Comparison of ENCODE assay signal across 21 cellular contexts in genomic region chr2:144211065-144211464, GRCh38.
DNase-seq lines count a peak whose midpoint lies in the region; ATAC-seq and TF ChIP-seq lines count a peak whose summit lies in the region.
"Had no signal": no experiment of that assay in that cellular context is flagged by ENCODE, and none has a peak within 500 bp of the region (broad histone marks: within the 10 kb centered on the region; RNA-seq: fewer than 3 reads in every experiment).

No MANE protein-coding gene starts in this region.

- DNase-seq in activated CD8-positive, alpha-beta T cell treated with anti-CD3 and anti-CD28 coated beads for 36 hours, result no peak
- no peak for DNase-seq in activated CD8-positive, alpha-beta T cell treated with anti-CD3 and anti-CD28 coated beads, Interleukin-2, amount 10 ng/mL, durations not matched to agents 7 days and 5 days
- DNase-seq in CD8-positive, alpha-beta memory T cell, result no peak
- DNase-seq in activated CD4-positive, alpha-beta memory T cell treated with anti-CD3 and anti-CD28 coated beads, Interleukin-2, amount 10 ng/mL, durations not matched to agents 7 days and 5 days, result no peak
- DNase-seq in nephron progenitor cell, result no peak
- DNase-seq in NOMO-1 treated with DMSO at 0.1 percent for 48 hours (lab: John Stamatoyannopoulos, UW; ENCODE audit: unreplicated experiment), result no peak
- DNase-seq: DMS153; DND-41; NCI-H1048; NCI-H1694; NCI-H446 treated with DMSO at 0.1 percent for 48 hours; NCI-H526; NCI-H82; NK-92 treated with Interleukin-12 subunit alpha and Interleukin-12 subunit beta, amount 100 ng/mL, for 24 hours; SHP77 treated with DMSO at 0.1 percent for 48 hours had no signal

- no peaks in the 10 kb centered on the region for H3K9me3 Mint-ChIP-seq in activated CD8-positive, alpha-beta T cell treated with anti-CD3 and anti-CD28 coated beads for 36 hours
- no peaks in the 10 kb centered on the region for H3K9me3 Mint-ChIP-seq in activated CD8-positive, alpha-beta T cell treated with anti-CD3 and anti-CD28 coated beads, Interleukin-2, amount 10 ng/mL, durations not matched to agents 7 days and 5 days (ENCODE audit: insufficient read depth)
- H3K9me3 Mint-ChIP-seq in CD8-positive, alpha-beta memory T cell, result no peaks in the 10 kb centered on the region
- H3K9me3 Mint-ChIP-seq in activated CD4-positive, alpha-beta memory T cell treated with anti-CD3 and anti-CD28 coated beads, Interleukin-2, amount 10 ng/mL, durations not matched to agents 7 days and 5 days, result no peaks in the 10 kb centered on the region
- H3K9me3 Mint-ChIP-seq in nephron progenitor cell, result no peaks in the 10 kb centered on the region
- H3K9me3 Mint-ChIP-seq: IgD-negative memory B cell had no signal

- H3K36me3 Mint-ChIP-seq in activated CD8-positive, alpha-beta T cell treated with anti-CD3 and anti-CD28 coated beads for 36 hours (ENCODE audit: low read depth), result peaks cover 29% of the 10 kb centered on the region
- peaks cover 18% of the 10 kb centered on the region for H3K36me3 Mint-ChIP-seq in activated CD8-positive, alpha-beta T cell treated with anti-CD3 and anti-CD28 coated beads, Interleukin-2, amount 10 ng/mL, durations not matched to agents 7 days and 5 days (ENCODE audit: low read depth)
- peaks cover 8 to 24% (median 11%) of the 10 kb centered on the region in 3 donors for H3K36me3 Mint-ChIP-seq in CD8-positive, alpha-beta memory T cell
- H3K36me3 Mint-ChIP-seq in activated CD4-positive, alpha-beta memory T cell treated with anti-CD3 and anti-CD28 coated beads, Interleukin-2, amount 10 ng/mL, durations not matched to agents 7 days and 5 days (ENCODE audit: low read depth), result peaks cover 39% of the 10 kb centered on the region
- H3K36me3 Mint-ChIP-seq in nephron progenitor cell (ENCODE audit: low read depth), result peaks cover 6% of the 10 kb centered on the region

- H3K27ac Mint-ChIP-seq in activated CD8-positive, alpha-beta T cell treated with anti-CD3 and anti-CD28 coated beads for 36 hours, result peak overlapping the region; percentile 79
- no peak overlapping the region for H3K27ac Mint-ChIP-seq in activated CD8-positive, alpha-beta T cell treated with anti-CD3 and anti-CD28 coated beads, Interleukin-2, amount 10 ng/mL, durations not matched to agents 7 days and 5 days
- peak overlapping the region in 6 of 8 donors; percentile 7 to 93 (median 60) for H3K27ac Mint-ChIP-seq in CD8-positive, alpha-beta memory T cell
- peak overlapping the region; percentile 71 for H3K27ac Mint-ChIP-seq in activated CD4-positive, alpha-beta memory T cell treated with anti-CD3 and anti-CD28 coated beads, Interleukin-2, amount 10 ng/mL, durations not matched to agents 7 days and 5 days
- H3K27ac Mint-ChIP-seq in nephron progenitor cell, result peak overlapping the region; percentile 11
- H3K27ac Mint-ChIP-seq: IgD-negative memory B cell had no signal

- no peaks in the 10 kb centered on the region for H3K36me3 ChIP-seq in CD8-positive, alpha-beta memory T cell (ENCODE audit: insufficient read depth, low read length)

- H3K9me3 ChIP-seq in CD8-positive, alpha-beta memory T cell (ENCODE audit: low read length), result no peaks in the 10 kb centered on the region

- H3K4me3 Mint-ChIP-seq in activated CD8-positive, alpha-beta T cell treated with anti-CD3 and anti-CD28 coated beads for 36 hours, result no peak overlapping the region
- H3K4me3 Mint-ChIP-seq in activated CD8-positive, alpha-beta T cell treated with anti-CD3 and anti-CD28 coated beads, Interleukin-2, amount 10 ng/mL, durations not matched to agents 7 days and 5 days, result no peak overlapping the region
- peak overlapping the region in 1 of 7 donors; percentile 41 for H3K4me3 Mint-ChIP-seq in CD8-positive, alpha-beta memory T cell
- H3K4me3 Mint-ChIP-seq in activated CD4-positive, alpha-beta memory T cell treated with anti-CD3 and anti-CD28 coated beads, Interleukin-2, amount 10 ng/mL, durations not matched to agents 7 days and 5 days, result no peak overlapping the region
- no peak overlapping the region for H3K4me3 Mint-ChIP-seq in nephron progenitor cell
- H3K4me3 Mint-ChIP-seq: IgD-negative memory B cell had no signal

- H3K27ac ChIP-seq in CD8-positive, alpha-beta memory T cell (ENCODE audit: low read depth, low read length), result no peak overlapping the region
- H3K27ac ChIP-seq: HL-60, KMS-11 had no signal

- H3K27me3 ChIP-seq in CD8-positive, alpha-beta memory T cell (ENCODE audit: insufficient read depth, low read length, poor library complexity, severe bottlenecking), result no peaks in the 10 kb centered on the region

- no peaks in the 10 kb centered on the region for H3K27me3 Mint-ChIP-seq in activated CD8-positive, alpha-beta T cell treated with anti-CD3 and anti-CD28 coated beads for 36 hours
- H3K27me3 Mint-ChIP-seq in activated CD8-positive, alpha-beta T cell treated with anti-CD3 and anti-CD28 coated beads, Interleukin-2, amount 10 ng/mL, durations not matched to agents 7 days and 5 days (ENCODE audit: low read depth), result no peaks in the 10 kb centered on the region
- no peaks in the 10 kb centered on the region for H3K27me3 Mint-ChIP-seq in CD8-positive, alpha-beta memory T cell
- no peaks in the 10 kb centered on the region for H3K27me3 Mint-ChIP-seq in activated CD4-positive, alpha-beta memory T cell treated with anti-CD3 and anti-CD28 coated beads, Interleukin-2, amount 10 ng/mL, durations not matched to agents 7 days and 5 days
- H3K27me3 Mint-ChIP-seq in nephron progenitor cell (ENCODE audit: low read depth, poor library complexity), result no peaks in the 10 kb centered on the region
- H3K27me3 Mint-ChIP-seq: IgD-negative memory B cell had no signal

- ATAC-seq in activated CD8-positive, alpha-beta T cell treated with anti-CD3 and anti-CD28 coated beads for 36 hours, result no peak
- ATAC-seq in activated CD8-positive, alpha-beta T cell treated with anti-CD3 and anti-CD28 coated beads, Interleukin-2, amount 10 ng/mL, durations not matched to agents 7 days and 5 days, result no peak
- no peak for ATAC-seq in GM19351 (IDR thresholded peaks at IDR 0.05; ENCODE audit: unreplicated experiment)
- ATAC-seq: HCT116, Panc1 had no signal

- H3K4me3 ChIP-seq in CD8-positive, alpha-beta memory T cell (ENCODE audit: low read length), result no peak overlapping the region

- intact Hi-C loops in activated CD8-positive, alpha-beta T cell treated with anti-CD3 and anti-CD28 coated beads for 36 hours (cut with micrococcal nuclease), result no loop called here

- POLR2A ChIA-PET in activated CD8-positive, alpha-beta T cell treated with anti-CD3 and anti-CD28 coated beads for 36 hours (lab: Charles Lee), result interaction anchor here (0.9 to 2.0 kb wide), 2 partner anchors 10 to 23 kb away, joined by 4 read pairs; no protein-coding TSS in a partner anchor
- POLR2A ChIA-PET in activated CD8-positive, alpha-beta T cell treated with anti-CD3 and anti-CD28 coated beads, Interleukin-2, amount 10 ng/mL, durations not matched to agents 7 days and 5 days (lab: Charles Lee), result no interaction called here
- POLR2A ChIA-PET in CD8-positive, alpha-beta memory T cell (lab: Charles Lee), result interaction anchor here (0.6 kb wide), 1 partner anchor 223 kb away, joined by 3 read pairs; no protein-coding TSS in a partner anchor
- POLR2A ChIA-PET in activated CD4-positive, alpha-beta memory T cell treated with anti-CD3 and anti-CD28 coated beads, Interleukin-2, amount 10 ng/mL, durations not matched to agents 7 days and 5 days (lab: Charles Lee), result no interaction called here

- TF ChIP-seq CTCF in activated CD8-positive, alpha-beta T cell treated with anti-CD3 and anti-CD28 coated beads for 36 hours (IDR thresholded peaks at IDR 0.05), result no peak
- TF ChIP-seq CTCF in nephron progenitor cell (IDR thresholded peaks at IDR 0.05), result no peak

- peaks cover 8% of the 10 kb centered on the region for H3K4me1 ChIP-seq in CD8-positive, alpha-beta memory T cell (ENCODE audit: insufficient read depth, low read length)

- CTCF ChIA-PET in activated CD8-positive, alpha-beta T cell treated with anti-CD3 and anti-CD28 coated beads for 36 hours (lab: Charles Lee), result no interaction called here
- CTCF ChIA-PET in activated CD8-positive, alpha-beta T cell treated with anti-CD3 and anti-CD28 coated beads, Interleukin-2, amount 10 ng/mL, durations not matched to agents 7 days and 5 days (lab: Charles Lee), result interaction anchor here (1.0 kb wide), 1 partner anchor 13 kb away, joined by 4 read pairs; no protein-coding TSS in a partner anchor
- CTCF ChIA-PET in CD8-positive, alpha-beta memory T cell (lab: Charles Lee), result no interaction called here
- CTCF ChIA-PET in activated CD4-positive, alpha-beta memory T cell treated with anti-CD3 and anti-CD28 coated beads, Interleukin-2, amount 10 ng/mL, durations not matched to agents 7 days and 5 days (lab: Charles Lee), result interaction anchor here (0.7 kb wide), 2 partner anchors 25 to 657 kb away, joined by 3 read pairs; no protein-coding TSS in a partner anchor

- H3K4me1 Mint-ChIP-seq in activated CD8-positive, alpha-beta T cell treated with anti-CD3 and anti-CD28 coated beads for 36 hours (ENCODE audit: low read depth), result peaks cover 58% of the 10 kb centered on the region
- peaks cover 32% of the 10 kb centered on the region for H3K4me1 Mint-ChIP-seq in activated CD8-positive, alpha-beta T cell treated with anti-CD3 and anti-CD28 coated beads, Interleukin-2, amount 10 ng/mL, durations not matched to agents 7 days and 5 days (ENCODE audit: low read depth)
- H3K4me1 Mint-ChIP-seq in CD8-positive, alpha-beta memory T cell, result peaks cover 39 to 43% (median 43%) of the 10 kb centered on the region in 3 donors
- peaks cover 47% of the 10 kb centered on the region for H3K4me1 Mint-ChIP-seq in activated CD4-positive, alpha-beta memory T cell treated with anti-CD3 and anti-CD28 coated beads, Interleukin-2, amount 10 ng/mL, durations not matched to agents 7 days and 5 days
- H3K4me1 Mint-ChIP-seq in nephron progenitor cell, result peaks cover 4% of the 10 kb centered on the region

Comparison
In these comparisons a context has a peak if more than half of its experiments do, and no peak if none do; other contexts are left out.
1. CTCF ChIA-PET loops: an anchor here in activated CD8-positive, alpha-beta T cell treated with anti-CD3 and anti-CD28 coated beads, Interleukin-2, amount 10 ng/mL, durations not matched to agents 7 days and 5 days (1.0 kb wide) and activated CD4-positive, alpha-beta memory T cell treated with anti-CD3 and anti-CD28 coated beads, Interleukin-2, amount 10 ng/mL, durations not matched to agents 7 days and 5 days (0.7 kb wide); none called in activated CD8-positive, alpha-beta T cell treated with anti-CD3 and anti-CD28 coated beads for 36 hours and CD8-positive, alpha-beta memory T cell.
2. POLR2A ChIA-PET loops: an anchor here in activated CD8-positive, alpha-beta T cell treated with anti-CD3 and anti-CD28 coated beads for 36 hours (0.9 to 2.0 kb wide) and CD8-positive, alpha-beta memory T cell (0.6 kb wide); none called in activated CD8-positive, alpha-beta T cell treated with anti-CD3 and anti-CD28 coated beads, Interleukin-2, amount 10 ng/mL, durations not matched to agents 7 days and 5 days and activated CD4-positive, alpha-beta memory T cell treated with anti-CD3 and anti-CD28 coated beads, Interleukin-2, amount 10 ng/mL, durations not matched to agents 7 days and 5 days.